In the genomic region with DNA sequence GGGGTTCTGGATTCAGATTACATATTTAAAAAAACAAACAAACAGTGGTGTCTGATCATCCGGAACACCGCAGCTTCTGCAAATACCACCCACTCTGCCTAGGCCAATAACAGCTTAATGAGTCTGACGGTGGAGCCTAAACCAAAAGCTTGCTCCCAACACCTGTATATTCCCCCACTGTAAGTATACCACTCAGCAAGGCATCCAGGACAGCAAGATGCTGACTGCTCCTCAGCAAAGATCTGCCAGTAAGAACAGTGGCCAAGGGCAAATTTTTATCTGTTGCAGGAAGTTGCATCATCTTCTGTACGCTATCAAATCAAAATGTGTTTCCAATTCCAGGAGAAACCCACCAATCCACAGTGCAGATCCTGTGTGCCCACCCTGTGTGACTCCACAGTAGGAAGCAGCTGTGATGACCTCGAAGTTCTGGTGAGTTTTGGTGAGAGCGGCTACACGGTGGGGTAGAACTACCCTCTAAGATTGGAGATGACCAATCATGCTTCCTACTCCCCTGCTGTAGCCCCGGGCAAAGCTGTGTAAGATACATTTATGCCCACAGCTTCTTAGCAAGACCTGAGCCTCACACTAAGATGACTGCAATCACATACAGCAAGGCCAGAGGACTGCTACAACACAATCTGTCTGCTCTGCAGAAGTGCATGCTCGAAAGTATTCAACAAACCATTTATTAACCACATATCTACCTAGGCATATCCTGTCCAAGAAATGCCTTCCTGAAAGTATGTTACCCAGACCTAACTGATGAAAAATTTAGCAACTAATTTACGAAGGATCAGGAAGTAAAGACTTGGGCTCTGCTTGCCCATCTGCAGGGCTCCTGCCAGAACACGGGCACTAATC, we compare ENCODE assay signal across 9 cellular contexts. TPM values are rescaled to one million over a fixed set of nuclear protein-coding genes. Genes with fewer than 3 reads are reported as not detected.
DNase-seq lines count a peak whose midpoint lies in the region; ATAC-seq and TF ChIP-seq lines count a peak whose summit lies in the region.
"Had no signal": no experiment of that assay in that cellular context is flagged by ENCODE, and none has a peak within 500 bp of the region (broad histone marks: within the 10 kb centered on the region; RNA-seq: fewer than 3 reads in every experiment).

No MANE protein-coding gene starts in this region.

- no peaks in the 10 kb centered on the region for H3K36me3 ChIP-seq in cardiac muscle cell
- H3K36me3 ChIP-seq in SK-N-SH (replicated peaks in 1 of 2; ENCODE audit: control insufficient read depth in 1 of 2, insufficient read depth in 2 of 2, low read length in 1 of 2), result no peaks in the 10 kb centered on the region

- no peaks in the 10 kb centered on the region for H3K79me2 ChIP-seq in SK-N-SH (ENCODE audit: insufficient read depth)

- no peaks in the 10 kb centered on the region for H3K9me3 ChIP-seq in cardiac muscle cell (ENCODE audit: low read depth)
- no peaks in the 10 kb centered on the region for H3K9me3 ChIP-seq in SK-N-SH

- TF ChIP-seq CTCF in cardiac muscle cell (IDR thresholded peaks at IDR 0.05; ENCODE audit: low read depth, low read length) (no peak), SK-N-SH (IDR thresholded peaks at IDR 0.05) (no peak), GM10266 (IDR thresholded peaks at IDR 0.05; ENCODE audit: control insufficient read depth, insufficient read depth, low read depth, missing control alignments) (no peak)

- peak; percentile 75 for ATAC-seq in HG03378 (IDR thresholded peaks at IDR 0.05; ENCODE audit: unreplicated experiment)
- ATAC-seq in stimulated activated naive B cell treated with anti-CD40 and anti-IgM and Interleukin-4, amounts not matched to agents 10 μg/mL and 1 μg/mL and 100 μg/mL, for 72 hours (replicated peaks), result no peak

- peak overlapping the region; percentile 37 for H3K27ac Mint-ChIP-seq in stimulated activated naive B cell treated with anti-CD40 and anti-IgM and Interleukin-4, amounts not matched to agents 10 μg/mL and 1 μg/mL and 100 μg/mL, for 72 hours

- H3K27me3 ChIP-seq in cardiac muscle cell, result no peaks in the 10 kb centered on the region
- no peaks in the 10 kb centered on the region for H3K27me3 ChIP-seq in SK-N-SH (ENCODE audit: insufficient read depth)

- peaks cover 3 to 5% of the 10 kb centered on the region in 2 donors for H3K36me3 Mint-ChIP-seq in stimulated activated naive B cell treated with anti-CD40 and anti-IgM and Interleukin-4, amounts not matched to agents 10 μg/mL and 1 μg/mL and 100 μg/mL, for 72 hours

- 64% methylated on average over 9 of the region's 11 CpGs for WGBS in SK-N-SH (ENCODE audit: low lambda C conversion rate)

- H3K4me1 ChIP-seq in cardiac muscle cell (ENCODE audit: low read depth), result peaks cover 33% of the 10 kb centered on the region
- peaks cover 4 to 27% of the 10 kb centered on the region in 2 experiments; a peak in 3 of 4 replicates for H3K4me1 ChIP-seq in SK-N-SH (ENCODE audit: control insufficient read depth in 1 of 2, insufficient read depth in 2 of 2, low read depth in 1 of 2, low read length in 1 of 2)

- no peak for DNase-seq in cardiac muscle cell (ENCODE audit: low read depth in 1 of 2, low spot score in 1 of 2)
- no peak for DNase-seq in cardiac septum (ENCODE audit: low spot score)
- DNase-seq in SK-N-SH, result peak; percentile 25
- no peak for DNase-seq in stimulated activated naive B cell treated with anti-CD40 and anti-IgM and Interleukin-4, amounts not matched to agents 10 μg/mL and 1 μg/mL and 100 μg/mL, for 72 hours
- DNase-seq in HuH-7.5 (ENCODE audit: low spot score), result no peak
- no peak for DNase-seq in effector CD8-positive, alpha-beta T cell (lab: John Stamatoyannopoulos, UW)
- no peak for DNase-seq in GM10266 (ENCODE audit: extremely low spot score)
- DNase-seq: hippocampal formation had no signal

- H3K9me3 Mint-ChIP-seq in stimulated activated naive B cell treated with anti-CD40 and anti-IgM and Interleukin-4, amounts not matched to agents 10 μg/mL and 1 μg/mL and 100 μg/mL, for 72 hours, result peaks cover 7 to 10% of the 10 kb centered on the region in 2 donors

- H3F3A ChIP-seq in SK-N-SH (replicated peaks; ENCODE audit: insufficient read depth), result no peaks in the 10 kb centered on the region

- H3K9ac ChIP-seq in SK-N-SH, result no peak overlapping the region

- no peak overlapping the region for H2AFZ ChIP-seq in SK-N-SH (ENCODE audit: low read depth)

- intact Hi-C loops in cardiac septum (cut with DNase I), result loop anchor here (2.0 kb wide), 1 partner anchor 15 kb away; no protein-coding TSS in a partner anchor

- H3K4me2 ChIP-seq in SK-N-SH, result no peak overlapping the region

- H3K4me3 ChIP-seq in cardiac muscle cell, result no peak overlapping the region
- no peak overlapping the region for H3K4me3 ChIP-seq in SK-N-SH (ENCODE audit: low read depth in 2 of 2, low read length in 1 of 2)

- H3K4me3 Mint-ChIP-seq in stimulated activated naive B cell treated with anti-CD40 and anti-IgM and Interleukin-4, amounts not matched to agents 10 μg/mL and 1 μg/mL and 100 μg/mL, for 72 hours, result no peak overlapping the region

- no peaks in the 10 kb centered on the region for H3K27me3 Mint-ChIP-seq in stimulated activated naive B cell treated with anti-CD40 and anti-IgM and Interleukin-4, amounts not matched to agents 10 μg/mL and 1 μg/mL and 100 μg/mL, for 72 hours

- TF ChIP-seq EP300 in SK-N-SH (IDR thresholded peaks at IDR 0.05; ENCODE audit: borderline replicate concordance in 1 of 2, low read depth in 1 of 2, low read length in 1 of 2), result no peak

- H3K4me1 Mint-ChIP-seq in stimulated activated naive B cell treated with anti-CD40 and anti-IgM and Interleukin-4, amounts not matched to agents 10 μg/mL and 1 μg/mL and 100 μg/mL, for 72 hours, result peaks cover 26 to 36% of the 10 kb centered on the region in 2 donors

- no peaks in the 10 kb centered on the region for H3K9me2 ChIP-seq in SK-N-SH

- no peak for TF ChIP-seq RAD21 in SK-N-SH (IDR thresholded peaks at IDR 0.05; ENCODE audit: low read length)

- no peaks in the 10 kb centered on the region for H4K20me1 ChIP-seq in SK-N-SH (ENCODE audit: insufficient read depth)

- H3K27ac ChIP-seq in cardiac muscle cell (peak overlapping the region; percentile 25), SK-N-SH (ENCODE audit: low read depth in 2 of 2, low read length in 1 of 2) (peak overlapping the region in 1 of 2 experiments; percentile 50; a peak in 1 of 4 replicates)

- CTCF ChIA-PET in SK-N-SH (lab: Yijun Ruan, JAX), result no interaction called here

- POLR2A ChIA-PET in SK-N-SH (lab: Yijun Ruan, JAX), result interaction anchor here (0.6 kb wide), 1 partner anchor 582 kb away, joined by 3 read pairs; no protein-coding TSS in a partner anchor

TF ChIP-seq in SK-N-SH, 30 proteins besides CTCF, POLR2A, EP300 and RAD21 (continues in another document):
- TF ChIP-seq, protein P1, sequence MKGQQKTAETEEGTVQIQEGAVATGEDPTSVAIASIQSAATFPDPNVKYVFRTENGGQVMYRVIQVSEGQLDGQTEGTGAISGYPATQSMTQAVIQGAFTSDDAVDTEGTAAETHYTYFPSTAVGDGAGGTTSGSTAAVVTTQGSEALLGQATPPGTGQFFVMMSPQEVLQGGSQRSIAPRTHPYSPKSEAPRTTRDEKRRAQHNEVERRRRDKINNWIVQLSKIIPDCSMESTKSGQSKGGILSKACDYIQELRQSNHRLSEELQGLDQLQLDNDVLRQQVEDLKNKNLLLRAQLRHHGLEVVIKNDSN (IDR thresholded peaks at IDR 0.05; ENCODE audit: borderline replicate concordance, low read depth), result no peak
- TF ChIP-seq MEF2A (IDR thresholded peaks at IDR 0.05; ENCODE audit: borderline replicate concordance, low read depth) (no peak), TAF1 (IDR thresholded peaks at IDR 0.05; ENCODE audit: borderline replicate concordance, low read depth, low read length) (no peak), CHD2 (IDR thresholded peaks at IDR 0.05; ENCODE audit: low read length, partially characterized antibody) (no peak), FOSL2 (IDR thresholded peaks at IDR 0.05; ENCODE audit: borderline replicate concordance, low read depth) (no peak), FOXJ3 (CRISPR knock-in tag; IDR thresholded peaks at IDR 0.05) (no peak), SIN3A (IDR thresholded peaks at IDR 0.05; ENCODE audit: borderline replicate concordance, low read depth, low read length) (no peak), GABPA (IDR thresholded peaks at IDR 0.05; ENCODE audit: low read depth) (no peak), FOXM1 (IDR thresholded peaks at IDR 0.05; ENCODE audit: low read depth) (no peak)
- TF ChIP-seq, protein P2, sequence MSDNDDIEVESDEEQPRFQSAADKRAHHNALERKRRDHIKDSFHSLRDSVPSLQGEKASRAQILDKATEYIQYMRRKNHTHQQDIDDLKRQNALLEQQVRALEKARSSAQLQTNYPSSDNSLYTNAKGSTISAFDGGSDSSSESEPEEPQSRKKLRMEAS (IDR thresholded peaks at IDR 0.05; ENCODE audit: low read depth), result no peak
- TF ChIP-seq, protein P3, sequence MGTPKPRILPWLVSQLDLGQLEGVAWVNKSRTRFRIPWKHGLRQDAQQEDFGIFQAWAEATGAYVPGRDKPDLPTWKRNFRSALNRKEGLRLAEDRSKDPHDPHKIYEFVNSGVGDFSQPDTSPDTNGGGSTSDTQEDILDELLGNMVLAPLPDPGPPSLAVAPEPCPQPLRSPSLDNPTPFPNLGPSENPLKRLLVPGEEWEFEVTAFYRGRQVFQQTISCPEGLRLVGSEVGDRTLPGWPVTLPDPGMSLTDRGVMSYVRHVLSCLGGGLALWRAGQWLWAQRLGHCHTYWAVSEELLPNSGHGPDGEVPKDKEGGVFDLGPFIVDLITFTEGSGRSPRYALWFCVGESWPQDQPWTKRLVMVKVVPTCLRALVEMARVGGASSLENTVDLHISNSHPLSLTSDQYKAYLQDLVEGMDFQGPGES (IDR thresholded peaks at IDR 0.05; ENCODE audit: low read depth, low read length), result no peak

RNA-seq across cellular contexts. Expression of a gene that starts 30.5 kb away (rescaled TPM):
- total RNA-seq in cardiac muscle cell (107 and 143 TPM in 2 replicates), cardiac septum (98.7 TPM)
- polyA plus RNA-seq in cardiac muscle cell (57.1 and 82.1 TPM in 2 replicates), SK-N-SH (2012; rRNA removed) (0.48 and 0.55 TPM in 2 replicates)
- 0.57 and 0.69 TPM in 2 replicates for polyA plus RNA-seq in SK-N-SH (2012; cell fraction: cytosol; rRNA removed)
- polyA plus RNA-seq in SK-N-SH (2012; cell fraction: nucleus; rRNA removed), result 1.0 and 1.3 TPM in 2 replicates
